Comparison of ENCODE assay signal across 5 cellular contexts in genomic region chr19:48873476-48874308, GRCh38. TPM values are rescaled to one million over a fixed set of nuclear protein-coding genes. Genes with fewer than 3 reads are reported as not detected.
DNase-seq lines count a peak whose midpoint lies in the region; ATAC-seq and TF ChIP-seq lines count a peak whose summit lies in the region.

No MANE protein-coding gene starts in this region.

- peaks cover 15% of the 10 kb centered on the region for H3K4me1 ChIP-seq in PC-3 (ENCODE audit: insufficient read depth, low read length)
- no peaks in the 10 kb centered on the region for H3K4me1 ChIP-seq in endocrine pancreas (ENCODE audit: control insufficient read depth, insufficient read depth, low read length)
- H3K4me1 ChIP-seq in rectal smooth muscle tissue (ENCODE audit: control insufficient read depth, insufficient read depth, low read length) = peaks cover 7% of the 10 kb centered on the region

- no peaks in the 10 kb centered on the region for H3K9me2 ChIP-seq in PC-3 (replicated peaks; ENCODE audit: low read length)

- no peak for TF ChIP-seq CTCF in PC-3 (conservative IDR thresholded peaks at IDR 0.05; ENCODE audit: low read depth, low read length)

- no peak overlapping the region for H2AFZ ChIP-seq in PC-3 (ENCODE audit: low read length)

- CTCF ChIA-PET in PC-3 (lab: Charles Lee) = no interaction called here

- H3K27me3 ChIP-seq in PC-3 (ENCODE audit: low read length) (no peaks in the 10 kb centered on the region), endocrine pancreas (ENCODE audit: control insufficient read depth, insufficient read depth, low read length) (no peaks in the 10 kb centered on the region), rectal smooth muscle tissue (ENCODE audit: control insufficient read depth, insufficient read depth, low read length) (no peaks in the 10 kb centered on the region)

- H3K79me2 ChIP-seq in PC-3 (ENCODE audit: low read length) = peaks cover 41% of the 10 kb centered on the region

- no TSS peak for BruUV-seq in PC-3 (replicated peaks; lab: Mats Ljungman, UMichigan)

- H3K27ac ChIP-seq in PC-3 (ENCODE audit: low read length) (peak overlapping the region; percentile 95), rectal smooth muscle tissue (ENCODE audit: low read depth, low read length) (peak overlapping the region; percentile 94)

- intact Hi-C loops in PC-3 (cut with micrococcal nuclease) = loop anchor here (2.0 kb wide), 1 partner anchor 37 kb away; the partner anchor contains the start of gene HSD17B14

- no peak for DNase-seq in PC-3
- DNase-seq in MV-4-11 (lab: John Stamatoyannopoulos, UW) = no peak
- no peak for DNase-seq in superior temporal gyrus (ENCODE audit: extremely low spot score)

- H3K4me3 ChIP-seq in PC-3 (ENCODE audit: low read length) (peak overlapping the region; percentile 100), endocrine pancreas (ENCODE audit: control insufficient read depth, insufficient read depth, low read length) (peak overlapping the region; percentile 88), rectal smooth muscle tissue (ENCODE audit: low read length) (peak overlapping the region; percentile 72)

- H3K36me3 ChIP-seq in PC-3 (ENCODE audit: low read depth, low read length) = peaks cover 26% of the 10 kb centered on the region
- H3K36me3 ChIP-seq in endocrine pancreas (ENCODE audit: control insufficient read depth, insufficient read depth, low read length) = peaks cover 24% of the 10 kb centered on the region
- H3K36me3 ChIP-seq in rectal smooth muscle tissue (ENCODE audit: control insufficient read depth, insufficient read depth, low read length) = peaks cover 20% of the 10 kb centered on the region

- POLR2A ChIA-PET in PC-3 (lab: Charles Lee; ENCODE audit: unreplicated experiment) = interaction anchor here (0.5 to 0.6 kb wide), 2 partner anchors 27 to 90 kb away, joined by 3 read pairs; partner anchors contain the start of gene NUCB1

- H3K4me2 ChIP-seq in PC-3 (ENCODE audit: low read length) = peak overlapping the region; percentile 100

- H4K20me1 ChIP-seq in PC-3 (ENCODE audit: low read length) = peaks cover 31% of the 10 kb centered on the region

- no peak for ATAC-seq in PC-3

- H3K9ac ChIP-seq in PC-3 (ENCODE audit: low read length) = peak overlapping the region; percentile 100
- H3K9ac ChIP-seq in endocrine pancreas (ENCODE audit: control insufficient read depth, insufficient read depth, low read length) = peak overlapping the region; percentile 90
- H3K9ac ChIP-seq in rectal smooth muscle tissue (ENCODE audit: low read length) = peak overlapping the region; percentile 25

- H3F3A ChIP-seq in PC-3 (ENCODE audit: low read length, unreplicated experiment) = peaks cover 7% of the 10 kb centered on the region

- no peaks in the 10 kb centered on the region for H3K9me3 ChIP-seq in PC-3 (ENCODE audit: low read length)
- H3K9me3 ChIP-seq in endocrine pancreas (ENCODE audit: control insufficient read depth, low read length) = no peaks in the 10 kb centered on the region

RNA-seq across cellular contexts. Expression of gene PPP1R15A, which starts 1.5 kb away (rescaled TPM):
- 78.0 and 105 TPM in 2 replicates for total RNA-seq in PC-3 (2014; rRNA removed)

RNA-seq across cellular contexts. Expression of gene PLEKHA4, which starts 5.3 kb away (rescaled TPM):
- total RNA-seq in PC-3 (2014; rRNA removed) = 0.63 and 1.2 TPM in 2 replicates

RNA-seq across cellular contexts. Expression of gene TULP2, which starts 24.9 kb away (rescaled TPM):
- not detected in 2 replicates for total RNA-seq in PC-3 (2014; rRNA removed)

RNA-seq across cellular contexts. Expression of gene NUCB1, which starts 26.4 kb away (rescaled TPM):
- total RNA-seq in PC-3 (2014; rRNA removed) = 137 and 138 TPM in 2 replicates

RNA-seq across cellular contexts. Expression of gene HSD17B14, which starts 37.4 kb away (rescaled TPM):
- total RNA-seq in PC-3 (2014; rRNA removed) = 15.0 and 15.4 TPM in 2 replicates

Comparison
In these comparisons a context has a peak if more than half of its experiments do, and no peak if none do; other contexts are left out.
1. H3K9ac ChIP-seq: peak in every context shown above with its lines; median percentile 100 in PC-3; 90 in endocrine pancreas; 25 in rectal smooth muscle tissue.